Comparison of ENCODE assay signal across 8 cellular contexts in genomic region chr9:137114613-137115393, GRCh38. TPM values are rescaled to one million over a fixed set of nuclear protein-coding genes. Genes with fewer than 3 reads are reported as not detected.
DNase-seq lines count a peak whose midpoint lies in the region; ATAC-seq and TF ChIP-seq lines count a peak whose summit lies in the region.

Gene DPP7, minus strand, starts transcription at chr9:137114733. Its CDS starts 20 bp downstream, at chr9:137114713.

- ATAC-seq in HG02798 (IDR thresholded peaks at IDR 0.05; ENCODE audit: poor library complexity, unreplicated experiment) (peak; percentile 79), mucosa of descending colon (peak; percentile 93)

- H3K27ac Mint-ChIP-seq in endodermal cell: no peak within 1 kb of the TSS

- peak within 1 kb of the TSS; percentile 31 for H3K4me3 Mint-ChIP-seq in endodermal cell

- H3K9me3 ChIP-seq in endodermal cell (ENCODE audit: control insufficient read depth, low read length): no peaks in the 10 kb centered on the region
- H3K9me3 ChIP-seq in mucosa of descending colon: no peaks in the 10 kb centered on the region

- H3K9ac ChIP-seq in endodermal cell (ENCODE audit: extremely low read depth, low read length, poor library complexity, severe bottlenecking): no peak within 1 kb of the TSS

- no peaks in the 10 kb centered on the region for H3K36me3 Mint-ChIP-seq in endodermal cell (ENCODE audit: low read depth)

- peak; percentile 17 for DNase-seq in NCI-H1092 treated with DMSO at 0.1 percent for 48 hours (lab: John Stamatoyannopoulos, UW)
- no peak for DNase-seq in NCI-H1092 (lab: John Stamatoyannopoulos, UW)
- DNase-seq in NCI-H748 (lab: John Stamatoyannopoulos, UW; ENCODE audit: unreplicated experiment): peak; percentile 60
- DNase-seq in activated CD8-positive, alpha-beta memory T cell treated with anti-CD3 and anti-CD28 coated beads for 48 hours (ENCODE audit: low read depth in 2 of 3, low spot score in 2 of 3): peak; percentile 49 to 66 (median 65)
- DNase-seq in endodermal cell: peak; percentile 68
- DNase-seq in mucosa of descending colon: peak; percentile 77 to 83 (median 82)
- peak; percentile 52 to 60 for DNase-seq in stimulated activated CD8-positive, alpha-beta memory T cell treated with anti-CD3 and anti-CD28 coated beads, Interleukin-4, amount 100 ng/mL, for 1 hour (ENCODE audit: low read depth in 2 of 2, low spot score in 1 of 2)

- intact Hi-C loops in mucosa of descending colon (cut with DNase I, micrococcal nuclease): loop anchor here (5.0 kb wide), 1 partner anchor 122 kb away; no protein-coding TSS in a partner anchor

- no peak within 1 kb of the TSS for H3K27ac ChIP-seq in endodermal cell (ENCODE audit: low read depth, low read length)

- peaks cover 7% of the 10 kb centered on the region for H3K9me3 Mint-ChIP-seq in endodermal cell

- peaks cover 7% of the 10 kb centered on the region for H3K4me1 Mint-ChIP-seq in endodermal cell

- H3K4me1 ChIP-seq in endodermal cell (ENCODE audit: control insufficient read depth, insufficient read depth, low read length) (peaks cover 4% of the 10 kb centered on the region), mucosa of descending colon (ENCODE audit: low read depth) (peaks cover 6% of the 10 kb centered on the region)

- 19 to 78% methylated on average over 7 to 70 of the region's 70 CpGs for WGBS in endodermal cell (ENCODE audit: insufficient coverage in 1 of 2, insufficient read length in 1 of 2), 2 experiments

- H3K27me3 ChIP-seq in endodermal cell (ENCODE audit: control insufficient read depth, insufficient read depth, low read length, poor library complexity, severe bottlenecking): peaks cover 28% of the 10 kb centered on the region

- TF ChIP-seq CTCF in endodermal cell (conservative IDR thresholded peaks at IDR 0.05): no peak
- no peak for TF ChIP-seq CTCF in mucosa of descending colon (IDR thresholded peaks at IDR 0.05)

- H3K36me3 ChIP-seq in endodermal cell (ENCODE audit: control insufficient read depth, insufficient read depth, low read length) (no peaks in the 10 kb centered on the region), mucosa of descending colon (ENCODE audit: low read depth) (no peaks in the 10 kb centered on the region)

- H3K4me3 ChIP-seq in endodermal cell (ENCODE audit: low read length) (no peak within 1 kb of the TSS), mucosa of descending colon (peak within 1 kb of the TSS; percentile 31)

- H3K27me3 Mint-ChIP-seq in endodermal cell (ENCODE audit: insufficient read depth): peaks cover 46% of the 10 kb centered on the region

RNA-seq across cellular contexts. Expression of gene DPP7, which starts in this region (rescaled TPM):
- 10 to 100 TPM; 20.1 to 30.6 TPM for total RNA-seq in endodermal cell
- polyA plus RNA-seq in endodermal cell (2013, experiment 1 of 2): 28.4 TPM
- 21.6 TPM for polyA plus RNA-seq in endodermal cell (2013, experiment 2 of 2)
- total RNA-seq in mucosa of descending colon: 100 to 1,000 TPM in 1 of 3 donors, 10 to 100 TPM in 2; 47.0 to 114 (median 51.5) TPM
